ENCODE assay signal across 8 cellular contexts in the genomic region with DNA sequence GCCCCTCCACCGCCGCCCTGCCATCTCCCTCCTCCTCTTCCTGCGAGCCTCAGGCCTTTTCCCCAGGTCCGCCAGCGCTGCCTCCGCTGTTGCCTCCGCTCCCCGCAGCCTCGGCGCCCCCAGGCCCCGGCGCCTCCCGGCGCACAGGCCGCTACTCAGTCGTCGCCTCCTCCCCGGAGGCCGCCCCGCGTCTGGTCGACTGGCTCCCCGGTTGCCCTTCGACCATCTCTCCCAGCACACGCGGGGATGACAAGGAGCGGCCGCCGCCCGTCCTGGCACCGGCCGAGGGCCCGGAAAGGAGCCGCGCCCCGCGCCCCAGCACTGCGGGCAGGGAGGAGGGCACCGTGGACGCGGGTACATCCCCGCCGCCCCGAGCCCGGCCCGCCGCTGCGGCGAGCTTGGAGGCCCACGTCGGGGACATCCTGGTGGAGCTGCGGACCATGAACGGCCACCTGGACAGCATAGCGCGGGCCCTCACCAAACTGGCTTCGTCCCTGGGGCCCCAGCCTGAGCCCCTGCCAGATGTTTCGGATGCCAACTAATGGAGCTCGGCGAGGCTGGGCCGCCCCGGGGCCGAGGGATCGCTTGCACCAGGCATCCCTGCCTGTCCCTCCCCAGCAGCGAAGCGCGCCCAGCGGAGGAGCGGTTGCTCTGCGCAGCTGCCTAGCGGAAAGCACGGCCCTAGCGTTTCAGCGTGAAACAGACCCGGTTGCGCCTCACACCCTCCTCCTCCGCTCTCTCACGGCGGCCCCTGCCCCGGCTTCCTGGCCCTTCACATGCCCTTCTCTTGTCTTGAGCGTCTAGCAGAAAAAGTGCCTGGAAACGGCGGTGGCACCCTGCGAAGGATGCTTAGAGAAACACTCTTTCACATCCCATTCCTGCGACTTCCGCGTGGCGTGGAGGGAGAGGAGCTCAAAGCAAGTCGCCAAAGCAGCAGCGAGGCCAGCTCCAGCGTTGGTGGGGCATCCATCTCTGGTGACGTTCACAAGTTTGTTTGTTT.
DNase-seq lines count a peak whose midpoint lies in the region; ATAC-seq and TF ChIP-seq lines count a peak whose summit lies in the region.

No MANE protein-coding gene starts in this region.

- peaks cover 43% of the 10 kb centered on the region for H3K4me1 Mint-ChIP-seq in activated T-cell treated with anti-CD3 and anti-CD28 coated beads, Interleukin-2, amount 50 U/mL, for 24 hours (ENCODE audit: low read depth)
- H3K4me1 Mint-ChIP-seq in glutamatergic neuron (ENCODE audit: low read depth, unreplicated experiment), result peaks cover 4% of the 10 kb centered on the region

- H3K27me3 Mint-ChIP-seq in activated T-cell treated with anti-CD3 and anti-CD28 coated beads, Interleukin-2, amount 50 U/mL, for 24 hours, result peaks cover 28% of the 10 kb centered on the region
- H3K27me3 Mint-ChIP-seq in glutamatergic neuron (ENCODE audit: unreplicated experiment), result peaks cover 6% of the 10 kb centered on the region

- H3K36me3 Mint-ChIP-seq in activated T-cell treated with anti-CD3 and anti-CD28 coated beads, Interleukin-2, amount 50 U/mL, for 24 hours (ENCODE audit: low read depth), result no peaks in the 10 kb centered on the region
- H3K36me3 Mint-ChIP-seq in glutamatergic neuron (ENCODE audit: unreplicated experiment), result peaks cover 9% of the 10 kb centered on the region

- H3K4me3 Mint-ChIP-seq in activated T-cell treated with anti-CD3 and anti-CD28 coated beads, Interleukin-2, amount 50 U/mL, for 24 hours, result peak overlapping the region; percentile 53
- peak overlapping the region; percentile 87 for H3K4me3 Mint-ChIP-seq in glutamatergic neuron (ENCODE audit: unreplicated experiment)

- H3K4me1 ChIP-seq in psoas muscle, result peaks cover 8% of the 10 kb centered on the region

- H3K4me3 ChIP-seq in H7 (ENCODE audit: insufficient read depth, low read depth, low read length) (peak overlapping the region; percentile 21; the same call in 1 of the 2 replicates), psoas muscle (peak overlapping the region; percentile 43)

- intact Hi-C loops in psoas muscle (cut with DNase I), result no loop called here

- DNase-seq in H7 (peak; percentile 87), glutamatergic neuron (peak; percentile 60), psoas muscle (peak; percentile 27 to 67), ureter (ENCODE audit: low spot score) (no peak), HuH-7 (ENCODE audit: low spot score) (no peak), SHP77 (lab: John Stamatoyannopoulos, UW) (no peak)
- DNase-seq in activated T-cell treated with anti-CD3 and anti-CD28 coated beads, Interleukin-2, amount 50 U/mL, for 24 hours, result peak; percentile 75

- no peaks in the 10 kb centered on the region for H3K36me3 ChIP-seq in H7 (replicated peaks; ENCODE audit: control insufficient read depth, insufficient read depth, low read length)
- H3K36me3 ChIP-seq in psoas muscle (ENCODE audit: insufficient read depth in 1 of 2, low read depth in 1 of 2), result no peaks in the 10 kb centered on the region

- TF ChIP-seq CTCF in glutamatergic neuron (IDR thresholded peaks at IDR 0.05; ENCODE audit: partially characterized antibody, unreplicated experiment), result peak; percentile 17
- TF ChIP-seq CTCF in psoas muscle (IDR thresholded peaks at IDR 0.05), result no peak

- no peaks in the 10 kb centered on the region for H3K9me3 Mint-ChIP-seq in activated T-cell treated with anti-CD3 and anti-CD28 coated beads, Interleukin-2, amount 50 U/mL, for 24 hours
- H3K9me3 Mint-ChIP-seq in glutamatergic neuron (ENCODE audit: unreplicated experiment), result peaks cover 5% of the 10 kb centered on the region

- H3K27ac ChIP-seq in psoas muscle, result no peak overlapping the region

- WGBS in psoas muscle, 3 donors, result 9 to 12% (median 10%) methylated on average over 83 to 91 of the region's 91 CpGs

- H3K27me3 ChIP-seq in H7 (ENCODE audit: control insufficient read depth, insufficient read depth, low read length), result peaks cover 21% of the 10 kb centered on the region; the same call in 1 of the 2 replicates
- peaks cover 0 to 43% (median 2%) of the 10 kb centered on the region in 3 donors for H3K27me3 ChIP-seq in psoas muscle (ENCODE audit: insufficient read depth in 3 of 3, low read length in 2 of 3)

- H3K27ac Mint-ChIP-seq in activated T-cell treated with anti-CD3 and anti-CD28 coated beads, Interleukin-2, amount 50 U/mL, for 24 hours, result peak overlapping the region; percentile 37
- no peak overlapping the region for H3K27ac Mint-ChIP-seq in glutamatergic neuron (ENCODE audit: unreplicated experiment)

- H3K9me3 ChIP-seq in psoas muscle, result no peaks in the 10 kb centered on the region

- ATAC-seq in psoas muscle (peak in 2 of 4 donors; percentile 23 to 63), GM18858 (IDR thresholded peaks at IDR 0.05; ENCODE audit: unreplicated experiment) (no peak)

Comparison
In these comparisons a context has a peak if more than half of its experiments do, and no peak if none do; other contexts are left out.
1. DNase-seq: peak in H7 (single experiment), activated T-cell treated with anti-CD3 and anti-CD28 coated beads, Interleukin-2, amount 50 U/mL, for 24 hours (single experiment), glutamatergic neuron (single experiment) and psoas muscle (2 of 2); none in ureter (single experiment), HuH-7 (single experiment) and SHP77 (0 of 2).